Comparison of ENCODE assay signal across 2 cellular contexts in genomic region chr5:141269195-141269594, GRCh38.
A peak's percentile ranks its signal among the peaks of the same experiment; 100 is the strongest.
TF ChIP-seq lines count a peak whose summit lies in the region.

No MANE protein-coding gene starts in this region.

TF ChIP-seq in HepG2, 621 proteins besides CTCF, POLR2A, EP300 and RAD21:
- TF ChIP-seq PHF5A (CRISPR knock-in tag; IDR thresholded peaks at IDR 0.05; ENCODE audit: low read depth, unreplicated experiment), result no peak
- TF ChIP-seq NFE2L2 (IDR thresholded peaks at IDR 0.05; ENCODE audit: low read length), result peak; percentile 80
- TF ChIP-seq MAFK (conservative IDR thresholded peaks at IDR 0.05 in 1 of 2, IDR thresholded peaks at IDR 0.05 in 1 of 2; ENCODE audit: low read length in 2 of 2), result peak; percentile 43 to 63; a peak in 3 of 4 replicates
- TF ChIP-seq, protein P1, sequence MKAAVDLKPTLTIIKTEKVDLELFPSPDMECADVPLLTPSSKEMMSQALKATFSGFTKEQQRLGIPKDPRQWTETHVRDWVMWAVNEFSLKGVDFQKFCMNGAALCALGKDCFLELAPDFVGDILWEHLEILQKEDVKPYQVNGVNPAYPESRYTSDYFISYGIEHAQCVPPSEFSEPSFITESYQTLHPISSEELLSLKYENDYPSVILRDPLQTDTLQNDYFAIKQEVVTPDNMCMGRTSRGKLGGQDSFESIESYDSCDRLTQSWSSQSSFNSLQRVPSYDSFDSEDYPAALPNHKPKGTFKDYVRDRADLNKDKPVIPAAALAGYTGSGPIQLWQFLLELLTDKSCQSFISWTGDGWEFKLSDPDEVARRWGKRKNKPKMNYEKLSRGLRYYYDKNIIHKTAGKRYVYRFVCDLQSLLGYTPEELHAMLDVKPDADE (CRISPR knock-in tag; IDR thresholded peaks at IDR 0.05), result no peak
- TF ChIP-seq MAFF (IDR thresholded peaks at IDR 0.05; ENCODE audit: low read depth, low read length), result peak; percentile 48; the same call in 1 of the 2 replicates

TF ChIP-seq in liver, 16 proteins besides CTCF, POLR2A, EP300 and RAD21:
- TF ChIP-seq GABPA (IDR thresholded peaks at IDR 0.05 in 1 of 2, conservative IDR thresholded peaks at IDR 0.05 in 1 of 2), result no peak
- TF ChIP-seq NR2F2 (IDR thresholded peaks at IDR 0.05), result no peak
- TF ChIP-seq FOXA2 (IDR thresholded peaks at IDR 0.05), result no peak
- TF ChIP-seq SP1 (IDR thresholded peaks at IDR 0.05), result no peak
- TF ChIP-seq YY1 (IDR thresholded peaks at IDR 0.05), result no peak
- TF ChIP-seq, protein P2, sequence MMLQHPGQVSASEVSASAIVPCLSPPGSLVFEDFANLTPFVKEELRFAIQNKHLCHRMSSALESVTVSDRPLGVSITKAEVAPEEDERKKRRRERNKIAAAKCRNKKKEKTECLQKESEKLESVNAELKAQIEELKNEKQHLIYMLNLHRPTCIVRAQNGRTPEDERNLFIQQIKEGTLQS (IDR thresholded peaks at IDR 0.05), result no peak
- TF ChIP-seq, protein P3, sequence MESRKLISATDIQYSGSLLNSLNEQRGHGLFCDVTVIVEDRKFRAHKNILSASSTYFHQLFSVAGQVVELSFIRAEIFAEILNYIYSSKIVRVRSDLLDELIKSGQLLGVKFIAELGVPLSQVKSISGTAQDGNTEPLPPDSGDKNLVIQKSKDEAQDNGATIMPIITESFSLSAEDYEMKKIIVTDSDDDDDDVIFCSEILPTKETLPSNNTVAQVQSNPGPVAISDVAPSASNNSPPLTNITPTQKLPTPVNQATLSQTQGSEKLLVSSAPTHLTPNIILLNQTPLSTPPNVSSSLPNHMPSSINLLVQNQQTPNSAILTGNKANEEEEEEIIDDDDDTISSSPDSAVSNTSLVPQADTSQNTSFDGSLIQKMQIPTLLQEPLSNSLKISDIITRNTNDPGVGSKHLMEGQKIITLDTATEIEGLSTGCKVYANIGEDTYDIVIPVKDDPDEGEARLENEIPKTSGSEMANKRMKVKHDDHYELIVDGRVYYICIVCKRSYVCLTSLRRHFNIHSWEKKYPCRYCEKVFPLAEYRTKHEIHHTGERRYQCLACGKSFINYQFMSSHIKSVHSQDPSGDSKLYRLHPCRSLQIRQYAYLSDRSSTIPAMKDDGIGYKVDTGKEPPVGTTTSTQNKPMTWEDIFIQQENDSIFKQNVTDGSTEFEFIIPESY (IDR thresholded peaks at IDR 0.05), result no peak
- TF ChIP-seq HNF4A (conservative IDR thresholded peaks at IDR 0.05), result no peak
- TF ChIP-seq EGR1 (IDR thresholded peaks at IDR 0.05; ENCODE audit: low read depth in 2 of 2), result no peak
- TF ChIP-seq, protein P4, sequence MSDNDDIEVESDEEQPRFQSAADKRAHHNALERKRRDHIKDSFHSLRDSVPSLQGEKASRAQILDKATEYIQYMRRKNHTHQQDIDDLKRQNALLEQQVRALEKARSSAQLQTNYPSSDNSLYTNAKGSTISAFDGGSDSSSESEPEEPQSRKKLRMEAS (IDR thresholded peaks at IDR 0.05), result no peak
- TF ChIP-seq RXRA (IDR thresholded peaks at IDR 0.05), result no peak
- TF ChIP-seq FOXA1 (IDR thresholded peaks at IDR 0.05), result no peak
